Comparison of ENCODE assay signal across 8 cellular contexts in the genomic region with DNA sequence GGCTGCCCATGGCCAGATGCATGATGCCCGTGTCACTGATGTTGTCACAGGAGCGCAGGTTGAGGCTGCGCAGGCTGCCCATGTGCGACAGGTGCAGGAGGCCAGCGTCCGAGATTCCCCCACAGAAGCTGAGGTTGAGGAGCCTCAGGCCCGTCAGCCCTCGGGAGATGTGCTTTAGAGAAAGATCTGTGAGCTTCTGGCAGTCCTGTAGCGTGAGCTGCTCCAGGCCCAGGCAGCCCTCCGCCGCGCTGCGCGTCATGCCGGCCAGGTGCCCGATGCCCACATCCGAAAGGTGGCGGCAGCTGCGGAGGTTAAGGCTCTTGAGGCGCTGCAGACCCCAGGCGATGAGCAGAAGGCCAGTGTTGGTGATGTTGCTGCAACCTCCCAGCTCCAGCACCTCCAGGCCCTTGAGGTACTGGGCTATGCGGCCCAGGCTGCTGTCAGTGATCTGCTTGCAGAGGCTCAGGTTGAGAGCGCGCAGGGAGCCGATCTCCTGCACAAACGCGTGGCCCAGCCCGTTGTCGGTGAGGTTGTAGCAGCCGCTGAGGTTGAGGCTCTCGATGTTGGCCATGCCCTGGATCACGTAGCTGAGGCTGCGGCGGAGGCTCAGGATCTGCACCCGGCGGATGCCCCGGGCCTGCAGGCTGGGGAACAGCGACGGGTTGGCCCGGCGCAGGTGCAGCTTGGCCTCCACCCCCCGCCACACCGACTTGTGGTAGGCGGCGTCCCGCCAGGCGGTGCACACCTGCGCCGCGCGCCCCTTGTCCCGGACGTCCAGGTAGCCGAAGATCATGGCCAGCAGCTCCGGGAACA. TPM values are rescaled to one million over a fixed set of nuclear protein-coding genes. Genes with fewer than 3 reads are reported as not detected.
DNase-seq lines count a peak whose midpoint lies in the region; ATAC-seq and TF ChIP-seq lines count a peak whose summit lies in the region.

No MANE protein-coding gene starts in this region.

- H3K4me3 ChIP-seq in fibroblast of the aortic adventitia (ENCODE audit: low read depth, low read length) = peak overlapping the region; percentile 82
- H3K4me3 ChIP-seq in neutrophil (ENCODE audit: low read depth in 1 of 2, low read length in 1 of 2) = peak overlapping the region; percentile 74 to 79
- H3K4me3 ChIP-seq in vagina = peak overlapping the region; percentile 81 to 95

- DNase-seq in NCI-H1092 treated with DMSO at 0.1 percent for 48 hours (lab: John Stamatoyannopoulos, UW) (peak; percentile 49), NCI-H1092 (lab: John Stamatoyannopoulos, UW) (no peak), NCI-H774 (lab: John Stamatoyannopoulos, UW) (peak; percentile 47), fibroblast of the aortic adventitia (ENCODE audit: low read depth) (no peak), vagina (ENCODE audit: extremely low spot score in 2 of 2) (no peak)
- peak; percentile 36 to 38 for DNase-seq in activated T-helper 1 cell treated with anti-CD3 and anti-CD28 coated beads, Interleukin-2, amount 50 U/mL, for 16 hours (ENCODE audit: low read depth in 1 of 2, low spot score in 1 of 2)

- no peaks in the 10 kb centered on the region for H3K27me3 ChIP-seq in neutrophil
- H3K27me3 ChIP-seq in vagina = no peaks in the 10 kb centered on the region

- TF ChIP-seq CTCF in fibroblast of the aortic adventitia (IDR thresholded peaks at IDR 0.05; ENCODE audit: insufficient read depth, low read length) = no peak
- no peak for TF ChIP-seq CTCF in neutrophil (IDR thresholded peaks at IDR 0.05)
- no peak for TF ChIP-seq CTCF in vagina (IDR thresholded peaks at IDR 0.05)

- no peak for TF ChIP-seq POLR2A in vagina (IDR thresholded peaks at IDR 0.05)

- H3K9me3 ChIP-seq in neutrophil = no peaks in the 10 kb centered on the region
- no peaks in the 10 kb centered on the region for H3K9me3 ChIP-seq in vagina

- peak overlapping the region; percentile 93 for H3K27ac ChIP-seq in neutrophil
- peak overlapping the region; percentile 98 for H3K27ac ChIP-seq in vagina

- H3K36me3 ChIP-seq in neutrophil (no peaks in the 10 kb centered on the region), vagina (no peaks in the 10 kb centered on the region)

- peak; percentile 16 for ATAC-seq in HG02973 (IDR thresholded peaks at IDR 0.05; ENCODE audit: unreplicated experiment)

- intact Hi-C loops in vagina (cut with DNase I) = no loop called here

- H3K4me1 ChIP-seq in neutrophil (ENCODE audit: control insufficient read depth in 1 of 2, insufficient read depth in 1 of 2, low read depth in 1 of 2, low read length in 1 of 2) = peaks cover 36 to 43% of the 10 kb centered on the region in 2 experiments
- peaks cover 57% of the 10 kb centered on the region for H3K4me1 ChIP-seq in vagina

RNA-seq across cellular contexts. Expression of a gene that starts 0.9 kb away (rescaled TPM):
- total RNA-seq in fibroblast of the aortic adventitia (ENCODE audit: low replicate concordance) (1.1 and 11.2 TPM in 2 replicates), vagina (15.2 TPM)

RNA-seq across cellular contexts. Expression of a gene that starts 35.6 kb away (rescaled TPM):
- 3.1 and 16.6 TPM in 2 replicates for total RNA-seq in fibroblast of the aortic adventitia (ENCODE audit: low replicate concordance)
- 7.6 TPM for total RNA-seq in vagina

Comparison
In these comparisons a context has a peak if more than half of its experiments do, and no peak if none do; other contexts are left out.
1. DNase-seq: peak in NCI-H1092 treated with DMSO at 0.1 percent for 48 hours (single experiment), NCI-H774 (single experiment) and activated T-helper 1 cell treated with anti-CD3 and anti-CD28 coated beads, Interleukin-2, amount 50 U/mL, for 16 hours (2 of 2); none in NCI-H1092 (single experiment), fibroblast of the aortic adventitia (single experiment) and vagina (0 of 2).
2. Peak in every context shown above with its lines, with median percentiles within 50 percentile points of each other: H3K4me3 ChIP-seq.